In genomic region chr5:39633057-39633456, GRCh38 we compare ENCODE assay signal across 27 cellular contexts.
A peak's percentile ranks its signal among the peaks of the same experiment; 100 is the strongest.
DNase-seq lines count a peak whose midpoint lies in the region; ATAC-seq, FAIRE-seq and TF ChIP-seq lines count a peak whose summit lies in the region.
"Had no signal": no experiment of that assay in that cellular context is flagged by ENCODE, and none has a peak within 500 bp of the region (broad histone marks: within the 10 kb centered on the region; RNA-seq: fewer than 3 reads in every experiment).

No MANE protein-coding gene starts in this region.

- H3K4me2 ChIP-seq in PC-3 (ENCODE audit: low read length): no peak overlapping the region
- no peak overlapping the region for H3K4me2 ChIP-seq in neural cell (ENCODE audit: low read length)
- H3K4me2 ChIP-seq: BLaER1 had no signal

- FAIRE-seq in HTR-8/SVneo (lab: Jason Lieb, UNC) (peak; percentile 33), bronchial epithelial cell (lab: Jason Lieb, UNC) (no peak)
- FAIRE-seq: A204.1, G401.6, GM12891 had no signal

- POLR2A ChIA-PET in PC-3 (lab: Charles Lee; ENCODE audit: unreplicated experiment): no interaction called here

- in situ Hi-C loops in G401 (cut with HindIII; ENCODE audit: low sequenced_read_pairs): no loop called here

- H3K4me3 ChIP-seq in PC-3 (ENCODE audit: low read length): no peak overlapping the region
- no peak overlapping the region for H3K4me3 ChIP-seq in bronchial epithelial cell (ENCODE audit: low read depth, low read length)
- H3K4me3 ChIP-seq in neural cell (ENCODE audit: low read length): no peak overlapping the region
- H3K4me3 ChIP-seq in SJCRH30: no peak overlapping the region
- H3K4me3 ChIP-seq: BLaER1 had no signal

- DNase-seq in HTR-8/SVneo (ENCODE audit: insufficient read length, low spot score) (no peak), PC-3 (peak; percentile 53), bronchial epithelial cell (ENCODE audit: low read depth) (peak; percentile 31), G401 (ENCODE audit: low spot score) (no peak), SJCRH30 (no peak), GM19238 (ENCODE audit: insufficient read length, low spot score) (no peak)
- DNase-seq: 8988T; ACHN; BE2C; C1 segment of cervical spinal cord; CD4-positive, alpha-beta memory T cell; CD4-positive, CD25-positive, alpha-beta regulatory T cell; CD8-positive, alpha-beta memory T cell; COR-L47; DMS 273 treated with DMSO at 0.1 percent for 48 hours; DMS153; DMS53; DMS79; DND-41; EL; GF-D8 had no signal

- CTCF ChIA-PET in PC-3 (lab: Charles Lee): no interaction called here

- ATAC-seq in PC-3 (peak; percentile 64), HG03135 (IDR thresholded peaks at IDR 0.05; ENCODE audit: unreplicated experiment) (no peak)

- H3K27ac ChIP-seq in PC-3 (ENCODE audit: low read length) (0 out of 2 replicates have a peak overlapping the region, but pooled peaks have one; percentile 1), neural cell (ENCODE audit: low read length) (peak overlapping the region; percentile 1), SJCRH30 (no peak overlapping the region)
- H3K27ac ChIP-seq: BLaER1 had no signal

- no peaks in the 10 kb centered on the region for H3F3A ChIP-seq in PC-3 (ENCODE audit: low read length, unreplicated experiment)
- H3F3A ChIP-seq in neural cell (ENCODE audit: insufficient read depth, low read length, poor library complexity, severe bottlenecking): peaks cover 10% of the 10 kb centered on the region

- H3K27me3 ChIP-seq in PC-3 (ENCODE audit: low read length) (no peaks in the 10 kb centered on the region), bronchial epithelial cell (ENCODE audit: control insufficient read depth, insufficient read depth, low read length) (no peaks in the 10 kb centered on the region), neural cell (ENCODE audit: insufficient read depth, low read depth, low read length) (no peaks in the 10 kb centered on the region), SJCRH30 (no peaks in the 10 kb centered on the region)
- H3K27me3 ChIP-seq: BE2C, BLaER1 had no signal

- intact Hi-C loops in PC-3 (cut with micrococcal nuclease): no loop called here

- H3K9ac ChIP-seq in PC-3 (ENCODE audit: low read length) (no peak overlapping the region), neural cell (ENCODE audit: low read length) (no peak overlapping the region)
- H3K9ac ChIP-seq: BLaER1 had no signal

- H3K4me1 ChIP-seq in PC-3 (ENCODE audit: insufficient read depth, low read length) (peaks cover 37% of the 10 kb centered on the region), SJCRH30 (no peaks in the 10 kb centered on the region)
- H3K4me1 ChIP-seq: BE2C, BLaER1 had no signal

- H3K9me3 ChIP-seq in PC-3 (ENCODE audit: low read length): no peaks in the 10 kb centered on the region
- H3K9me3 ChIP-seq in neural cell (ENCODE audit: low read length): no peaks in the 10 kb centered on the region
- no peaks in the 10 kb centered on the region for H3K9me3 ChIP-seq in SJCRH30 (replicated peaks)
- H3K9me3 ChIP-seq: BE2C, BLaER1 had no signal

- H3K79me2 ChIP-seq in PC-3 (ENCODE audit: low read length): no peaks in the 10 kb centered on the region
- no peaks in the 10 kb centered on the region for H3K79me2 ChIP-seq in neural cell (replicated peaks; ENCODE audit: insufficient read depth, low read length)

- no peak for TF ChIP-seq CTCF in PC-3 (conservative IDR thresholded peaks at IDR 0.05; ENCODE audit: low read depth, low read length)
- TF ChIP-seq CTCF in bronchial epithelial cell (IDR thresholded peaks at IDR 0.05; ENCODE audit: insufficient read depth, low read length, severe bottlenecking): no peak
- no peak for TF ChIP-seq CTCF in neural cell (IDR thresholded peaks at IDR 0.05; ENCODE audit: poor library complexity, severe bottlenecking)

- H2AFZ ChIP-seq in PC-3 (ENCODE audit: low read length): no peak overlapping the region
- H2AFZ ChIP-seq in neural cell (ENCODE audit: low read depth, low read length): no peak overlapping the region

- H3K9me2 ChIP-seq in PC-3 (replicated peaks; ENCODE audit: low read length) (no peaks in the 10 kb centered on the region), neural cell (ENCODE audit: insufficient read depth, low read length) (no peaks in the 10 kb centered on the region)

- TF ChIP-seq EP300 in neural cell (conservative IDR thresholded peaks at IDR 0.05; ENCODE audit: poor library complexity, severe bottlenecking): no peak

- no TSS peak for BruUV-seq in PC-3 (replicated peaks; lab: Mats Ljungman, UMichigan)

- H3K36me3 ChIP-seq in PC-3 (ENCODE audit: low read depth, low read length) (no peaks in the 10 kb centered on the region), bronchial epithelial cell (ENCODE audit: control insufficient read depth, insufficient read depth, low read length) (no peaks in the 10 kb centered on the region), neural cell (ENCODE audit: insufficient read depth, low read length) (no peaks in the 10 kb centered on the region), SJCRH30 (no peaks in the 10 kb centered on the region)
- H3K36me3 ChIP-seq: BE2C, BLaER1 had no signal

- no peak for TF ChIP-seq RAD21 in neural cell (conservative IDR thresholded peaks at IDR 0.05)

- H4K20me1 ChIP-seq in PC-3 (ENCODE audit: low read length) (no peaks in the 10 kb centered on the region), neural cell (ENCODE audit: insufficient read depth) (no peaks in the 10 kb centered on the region)
- H4K20me1 ChIP-seq: BLaER1 had no signal

TF ChIP-seq in neural cell, 6 proteins besides CTCF, POLR2A, EP300 and RAD21:
- TF ChIP-seq SMC3 (conservative IDR thresholded peaks at IDR 0.05; ENCODE audit: poor library complexity) (no peak), MXI1 (conservative IDR thresholded peaks at IDR 0.05; ENCODE audit: poor library complexity, severe bottlenecking) (no peak), EZH2 (IDR thresholded peaks at IDR 0.05; ENCODE audit: borderline replicate concordance, insufficient read depth, low read length, poor library complexity, severe bottlenecking) (no peak), POLR2AphosphoS5 (IDR thresholded peaks at IDR 0.05) (no peak), TAF1 (IDR thresholded peaks at IDR 0.05; ENCODE audit: low read depth) (no peak)
- TF ChIP-seq, protein P1, sequence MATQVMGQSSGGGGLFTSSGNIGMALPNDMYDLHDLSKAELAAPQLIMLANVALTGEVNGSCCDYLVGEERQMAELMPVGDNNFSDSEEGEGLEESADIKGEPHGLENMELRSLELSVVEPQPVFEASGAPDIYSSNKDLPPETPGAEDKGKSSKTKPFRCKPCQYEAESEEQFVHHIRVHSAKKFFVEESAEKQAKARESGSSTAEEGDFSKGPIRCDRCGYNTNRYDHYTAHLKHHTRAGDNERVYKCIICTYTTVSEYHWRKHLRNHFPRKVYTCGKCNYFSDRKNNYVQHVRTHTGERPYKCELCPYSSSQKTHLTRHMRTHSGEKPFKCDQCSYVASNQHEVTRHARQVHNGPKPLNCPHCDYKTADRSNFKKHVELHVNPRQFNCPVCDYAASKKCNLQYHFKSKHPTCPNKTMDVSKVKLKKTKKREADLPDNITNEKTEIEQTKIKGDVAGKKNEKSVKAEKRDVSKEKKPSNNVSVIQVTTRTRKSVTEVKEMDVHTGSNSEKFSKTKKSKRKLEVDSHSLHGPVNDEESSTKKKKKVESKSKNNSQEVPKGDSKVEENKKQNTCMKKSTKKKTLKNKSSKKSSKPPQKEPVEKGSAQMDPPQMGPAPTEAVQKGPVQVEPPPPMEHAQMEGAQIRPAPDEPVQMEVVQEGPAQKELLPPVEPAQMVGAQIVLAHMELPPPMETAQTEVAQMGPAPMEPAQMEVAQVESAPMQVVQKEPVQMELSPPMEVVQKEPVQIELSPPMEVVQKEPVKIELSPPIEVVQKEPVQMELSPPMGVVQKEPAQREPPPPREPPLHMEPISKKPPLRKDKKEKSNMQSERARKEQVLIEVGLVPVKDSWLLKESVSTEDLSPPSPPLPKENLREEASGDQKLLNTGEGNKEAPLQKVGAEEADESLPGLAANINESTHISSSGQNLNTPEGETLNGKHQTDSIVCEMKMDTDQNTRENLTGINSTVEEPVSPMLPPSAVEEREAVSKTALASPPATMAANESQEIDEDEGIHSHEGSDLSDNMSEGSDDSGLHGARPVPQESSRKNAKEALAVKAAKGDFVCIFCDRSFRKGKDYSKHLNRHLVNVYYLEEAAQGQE (IDR thresholded peaks at IDR 0.05; ENCODE audit: borderline replicate concordance): no peak
TF ChIP-seq in neural cell: peak in this region for 0.

Comparison
In these comparisons a context has a peak if more than half of its experiments do, and no peak if none do; other contexts are left out.
1. DNase-seq: peak in PC-3 (single experiment) and bronchial epithelial cell (single experiment); none in HTR-8/SVneo (single experiment), G401 (single experiment), SJCRH30 (0 of 2) and GM19238 (single experiment).